Comparison of ENCODE assay signal across 4 cellular contexts in genomic region chr2:87994304-87994850, GRCh38. TPM values are rescaled to one million over a fixed set of nuclear protein-coding genes. Genes with fewer than 3 reads are reported as not detected.
"Had no signal": no experiment of that assay in that cellular context is flagged by ENCODE, and none has a peak within 500 bp of the region (broad histone marks: within the 10 kb centered on the region; RNA-seq: fewer than 3 reads in every experiment).

No MANE protein-coding gene starts in this region.

RNA-seq across cellular contexts. Expression of gene RNU2-63P, which starts 22.0 kb away (rescaled TPM):
- total RNA-seq: ascending aorta, bronchial epithelial cell, cardiac muscle cell had no signal
- polyA plus RNA-seq: adipose tissue, cardiac muscle cell had no signal
